Comparison of ENCODE assay signal across 8 cellular contexts in the genomic region with DNA sequence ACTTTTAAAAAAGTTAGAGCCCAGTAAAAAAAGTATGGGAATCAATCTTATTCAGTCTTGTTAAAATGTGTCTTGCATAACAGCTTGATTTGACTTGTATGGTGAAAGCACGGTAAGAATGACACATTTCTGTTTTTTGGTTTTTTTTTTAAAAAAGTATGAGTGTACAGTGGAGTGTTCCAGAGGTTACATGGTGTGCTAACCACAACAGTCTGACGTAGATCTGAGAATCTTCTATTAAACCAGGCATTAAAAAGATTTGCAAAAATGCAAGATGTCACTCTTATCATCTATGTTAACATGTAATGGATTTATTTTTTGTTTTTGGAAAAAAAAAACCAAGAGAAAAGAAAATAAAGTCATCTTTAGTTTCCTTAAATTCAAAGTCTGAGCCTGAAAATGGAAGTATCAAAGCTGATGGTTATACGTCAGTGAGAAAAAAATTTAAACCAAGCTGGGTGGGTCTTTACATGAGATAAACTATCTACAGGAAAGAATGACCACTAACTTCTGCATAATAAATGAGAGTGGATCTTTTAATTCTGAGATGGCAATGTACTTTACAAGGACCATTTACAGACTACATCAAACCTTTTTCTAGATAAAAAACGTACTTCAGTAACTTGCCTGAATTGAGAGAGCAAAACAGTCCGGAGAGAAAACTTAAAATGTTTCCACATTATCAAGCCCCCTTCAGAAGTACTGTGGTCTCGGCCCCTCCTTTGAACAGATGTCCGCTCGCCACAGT. TPM values are rescaled to one million over a fixed set of nuclear protein-coding genes. Genes with fewer than 3 reads are reported as not detected.
DNase-seq lines count a peak whose midpoint lies in the region; ATAC-seq and TF ChIP-seq lines count a peak whose summit lies in the region.

No MANE protein-coding gene starts in this region.

- H3K36me3 ChIP-seq in ES-I3 (ENCODE audit: insufficient read depth, low read length) = no peaks in the 10 kb centered on the region

- peak overlapping the region; percentile 71 for H3K9ac ChIP-seq in ES-I3 (ENCODE audit: low read depth, low read length)

- H3K4me3 ChIP-seq in WI38 (ENCODE audit: low read depth, low read length) (peak overlapping the region; percentile 80), fibroblast of villous mesenchyme (ENCODE audit: low read depth, low read length) (peak overlapping the region; percentile 96)

- TF ChIP-seq CTCF in WI38 (IDR thresholded peaks at IDR 0.05; ENCODE audit: low read depth, low read length) (no peak), fibroblast of villous mesenchyme (IDR thresholded peaks at IDR 0.05; ENCODE audit: insufficient read depth, low read depth, low read length) (no peak)

- H3K4me1 ChIP-seq in ES-I3 (ENCODE audit: insufficient read depth, low read length) = 0 out of 2 replicates have a peak, but pooled peaks cover 10% of the 10 kb centered on the region

- DNase-seq in HT1080 (ENCODE audit: low read depth) (peak; percentile 72), fibroblast of villous mesenchyme (ENCODE audit: low read depth) (peak; percentile 95), pons (ENCODE audit: low spot score) (peak; percentile 30), NCI-H2029 treated with DMSO at 0.1 percent for 48 hours (lab: John Stamatoyannopoulos, UW) (no peak), iPS-NIHi11 (ENCODE audit: low spot score) (no peak)

- no peaks in the 10 kb centered on the region for H3K9me3 ChIP-seq in ES-I3 (ENCODE audit: control insufficient read depth, insufficient read depth, low read length)

- no peak for ATAC-seq in GM18511 (IDR thresholded peaks at IDR 0.05; ENCODE audit: unreplicated experiment)

RNA-seq across cellular contexts. Expression of gene GABPB1, which starts 1.6 kb away (rescaled TPM):
- total RNA-seq in HT1080 (2014; rRNA removed; shearing (Covaris generic)) = 55.7 and 56.0 TPM in 2 replicates
- polyA plus RNA-seq in HT1080 (2015; cell fraction: cytosol; rRNA removed) = 38.1 TPM in 2 replicates
- 35.5 and 41.1 TPM in 2 replicates for polyA plus RNA-seq in HT1080 (2015; cell fraction: nucleus; rRNA removed)
- total RNA-seq in fibroblast of villous mesenchyme = 33.8 and 44.9 TPM in 2 replicates

Comparison
In these comparisons a context has a peak if more than half of its experiments do, and no peak if none do; other contexts are left out.
1. DNase-seq: peak in HT1080 (single experiment), fibroblast of villous mesenchyme (single experiment) and pons (single experiment); none in NCI-H2029 treated with DMSO at 0.1 percent for 48 hours (single experiment) and iPS-NIHi11 (single experiment).